In genomic region chr15:35293353-35294130, GRCh38 we compare ENCODE assay signal across 11 cellular contexts.
DNase-seq lines count a peak whose midpoint lies in the region; ATAC-seq and TF ChIP-seq lines count a peak whose summit lies in the region.
"Had no signal": no experiment of that assay in that cellular context is flagged by ENCODE, and none has a peak within 500 bp of the region (broad histone marks: within the 10 kb centered on the region; RNA-seq: fewer than 3 reads in every experiment).

No MANE protein-coding gene starts in this region.

- TF ChIP-seq POLR2A in esophagus squamous epithelium (IDR thresholded peaks at IDR 0.05): no peak

- intact Hi-C loops in esophagus squamous epithelium (cut with DNase I): loop anchor here (10.0 kb wide), 1 partner anchor 151 kb away; no protein-coding TSS in a partner anchor

- H3K9me3 ChIP-seq in hepatocyte (ENCODE audit: low read depth) (no peaks in the 10 kb centered on the region), esophagus squamous epithelium (no peaks in the 10 kb centered on the region)
- H3K9me3 ChIP-seq: neutrophil, stomach had no signal

- H3K9me2 ChIP-seq in hepatocyte (replicated peaks; ENCODE audit: insufficient read depth): no peaks in the 10 kb centered on the region

- peak; percentile 17 for TF ChIP-seq CTCF in hepatocyte (IDR thresholded peaks at IDR 0.05; ENCODE audit: poor library complexity)
- TF ChIP-seq CTCF in esophagus squamous epithelium (IDR thresholded peaks at IDR 0.05): peak in 1 of 6 experiments; percentile 22

- H3K27me3 ChIP-seq in hepatocyte (no peaks in the 10 kb centered on the region), esophagus squamous epithelium (no peaks in the 10 kb centered on the region)
- H3K27me3 ChIP-seq: neutrophil, stomach had no signal

- ATAC-seq in SK-N-SH treated with all-trans-retinoic acid at 6 μM for 48 hours (peak; percentile 89), GM18867 (IDR thresholded peaks at IDR 0.05; ENCODE audit: unreplicated experiment) (no peak)

- H3K4me3 ChIP-seq in hepatocyte (no peak overlapping the region), esophagus squamous epithelium (no peak overlapping the region)
- H3K4me3 ChIP-seq: stomach had no signal

- H3K27ac ChIP-seq in hepatocyte: no peak overlapping the region
- H3K27ac ChIP-seq in esophagus squamous epithelium: no peak overlapping the region
- H3K27ac ChIP-seq: neutrophil, stomach had no signal

- H4K20me1 ChIP-seq in hepatocyte (ENCODE audit: insufficient read depth, poor library complexity, severe bottlenecking): no peaks in the 10 kb centered on the region

- no peak overlapping the region for H3K4me2 ChIP-seq in hepatocyte

- peak; percentile 93 for DNase-seq in A172 (ENCODE audit: low spot score)
- DNase-seq in HCEC 1CT: peak; percentile 93
- DNase-seq in hepatocyte (ENCODE audit: low spot score): peak; percentile 39
- DNase-seq in esophagus squamous epithelium (lab: John Stamatoyannopoulos, UW): no peak
- DNase-seq in 8988T: no peak
- DNase-seq in NCI-H1092 treated with DMSO at 0.1 percent for 48 hours (lab: John Stamatoyannopoulos, UW): no peak
- DNase-seq: C1 segment of cervical spinal cord, stomach had no signal

- H3K4me1 ChIP-seq in hepatocyte (ENCODE audit: insufficient read depth) (peaks cover 16% of the 10 kb centered on the region), esophagus squamous epithelium (peaks cover 0 to 12% (median 0%) of the 10 kb centered on the region in 3 donors)

- 70% methylated on average over 4 of the region's 4 CpGs for WGBS in hepatocyte (ENCODE audit: low lambda C conversion rate, missing lambda C conversion rate)
- WGBS in esophagus squamous epithelium, 2 donors: 62 to 66% methylated on average over 4 of the region's 4 CpGs

- H3K36me3 ChIP-seq in hepatocyte (replicated peaks; ENCODE audit: insufficient read depth, low read depth) (no peaks in the 10 kb centered on the region), esophagus squamous epithelium (no peaks in the 10 kb centered on the region)
- H3K36me3 ChIP-seq: neutrophil, stomach had no signal

- H2AFZ ChIP-seq in hepatocyte: no peak overlapping the region

- no peaks in the 10 kb centered on the region for H3K79me2 ChIP-seq in hepatocyte

TF ChIP-seq in SK-N-SH treated with all-trans-retinoic acid at 6 μM for 48 hours, 23 proteins besides CTCF, POLR2A, EP300 and RAD21:
- TF ChIP-seq ZC3H10 (CRISPR knock-in tag; IDR thresholded peaks at IDR 0.05) (0 out of 2 replicates have a peak, but pooled peaks have one; percentile 18), ARNTL (CRISPR knock-in tag; IDR thresholded peaks at IDR 0.05; ENCODE audit: borderline replicate concordance, low read depth) (no peak), ZNF565 (CRISPR knock-in tag; conservative IDR thresholded peaks at IDR 0.05; ENCODE audit: low read depth) (0 out of 2 replicates have a peak, but pooled peaks have one; percentile 60), ISL1 (CRISPR knock-in tag; IDR thresholded peaks at IDR 0.05) (peak; percentile 89), PATZ1 (CRISPR knock-in tag; IDR thresholded peaks at IDR 0.05; ENCODE audit: borderline replicate concordance) (0 out of 2 replicates have a peak, but pooled peaks have one; percentile 56), SNAI2 (CRISPR knock-in tag; IDR thresholded peaks at IDR 0.05) (no peak; the same call in 1 of the 2 replicates), ZFP3 (CRISPR knock-in tag; IDR thresholded peaks at IDR 0.05) (peak; percentile 74; the same call in 1 of the 2 replicates), TOX (CRISPR knock-in tag; IDR thresholded peaks at IDR 0.05; ENCODE audit: borderline replicate concordance) (peak; percentile 75), POU6F1 (CRISPR knock-in tag; IDR thresholded peaks at IDR 0.05; ENCODE audit: borderline replicate concordance, low read depth) (0 out of 2 replicates have a peak, but pooled peaks have one; percentile 59), ZFP30 (CRISPR knock-in tag; IDR thresholded peaks at IDR 0.05) (no peak), CSRNP3 (CRISPR knock-in tag; IDR thresholded peaks at IDR 0.05) (no peak), ZNF8 (CRISPR knock-in tag; IDR thresholded peaks at IDR 0.05) (0 out of 2 replicates have a peak, but pooled peaks have one; percentile 8), TCF4 (CRISPR knock-in tag; IDR thresholded peaks at IDR 0.05; ENCODE audit: borderline replicate concordance) (no peak), CSDC2 (CRISPR knock-in tag; IDR thresholded peaks at IDR 0.05) (0 out of 2 replicates have a peak, but pooled peaks have one; percentile 25), BACH2 (CRISPR knock-in tag; IDR thresholded peaks at IDR 0.05; ENCODE audit: borderline replicate concordance) (no peak), OSR1 (CRISPR knock-in tag; IDR thresholded peaks at IDR 0.05) (no peak)

Comparison
In these comparisons a context has a peak if more than half of its experiments do, and no peak if none do; other contexts are left out.
1. DNase-seq: peak in A172 (single experiment), HCEC 1CT (single experiment) and hepatocyte (single experiment); none in esophagus squamous epithelium (single experiment), 8988T (single experiment) and NCI-H1092 treated with DMSO at 0.1 percent for 48 hours (single experiment).